ENCODE assay signal across 18 cellular contexts in genomic region chr3:111581403-111582113, GRCh38. TPM values are rescaled to one million over a fixed set of nuclear protein-coding genes. Genes with fewer than 3 reads are reported as not detected.
A peak's percentile ranks its signal among the peaks of the same experiment; 100 is the strongest.
DNase-seq lines count a peak whose midpoint lies in the region; ATAC-seq and TF ChIP-seq lines count a peak whose summit lies in the region.
"Had no signal": no experiment of that assay in that cellular context is flagged by ENCODE, and none has a peak within 500 bp of the region (broad histone marks: within the 10 kb centered on the region; RNA-seq: fewer than 3 reads in every experiment).

No MANE protein-coding gene starts in this region.

- H3K36me3 Mint-ChIP-seq in Caco-2 (ENCODE audit: insufficient read depth, unreplicated experiment), result peaks cover 4% of the 10 kb centered on the region
- H3K36me3 Mint-ChIP-seq in activated CD4-positive, alpha-beta memory T cell treated with anti-CD3 and anti-CD28 coated beads, Interleukin-2, amount 10 ng/mL, durations not matched to agents 7 days and 5 days (ENCODE audit: low read depth), result peaks cover 91% of the 10 kb centered on the region

- DNase-seq in Caco-2 (no peak), hepatocyte (ENCODE audit: low spot score) (no peak), NCI-H510A treated with DMSO at 0.1 percent for 48 hours (lab: John Stamatoyannopoulos, UW) (no peak), esophagus squamous epithelium (lab: John Stamatoyannopoulos, UW) (no peak)
- no peak for DNase-seq in activated CD4-positive, alpha-beta memory T cell treated with anti-CD3 and anti-CD28 coated beads, Interleukin-2, amount 10 ng/mL, durations not matched to agents 7 days and 5 days
- DNase-seq in NK-92 treated with Interleukin-12 subunit alpha and Interleukin-12 subunit beta, amount 100 ng/mL, for 24 hours (lab: John Stamatoyannopoulos, UW), result no peak
- DNase-seq: activated CD8-positive, alpha-beta memory T cell treated with anti-CD3 and anti-CD28 coated beads, Interleukin-2, amount 10 ng/mL, durations not matched to agents 7 days and 5 days; caudate nucleus; effector CD8-positive, alpha-beta T cell; hippocampal formation; NCI-H2029; NCI-H526; sigmoid colon; stimulated activated CD4-positive, alpha-beta T cell treated with anti-CD3 and anti-CD28 coated beads, Interleukin-4, amount 100 ng/mL, for 1 hour had no signal

- H3K4me1 Mint-ChIP-seq in Caco-2 (ENCODE audit: low read depth, unreplicated experiment), result peaks cover 42% of the 10 kb centered on the region
- H3K4me1 Mint-ChIP-seq in activated CD4-positive, alpha-beta memory T cell treated with anti-CD3 and anti-CD28 coated beads, Interleukin-2, amount 10 ng/mL, durations not matched to agents 7 days and 5 days, result peaks cover 76% of the 10 kb centered on the region

- H3K9me3 ChIP-seq in Caco-2, result no peaks in the 10 kb centered on the region; the same call in 1 of the 2 replicates
- no peaks in the 10 kb centered on the region for H3K9me3 ChIP-seq in hepatocyte (ENCODE audit: low read depth)
- no peaks in the 10 kb centered on the region for H3K9me3 ChIP-seq in esophagus squamous epithelium
- H3K9me3 ChIP-seq: sigmoid colon had no signal

- ATAC-seq in HG03571 (IDR thresholded peaks at IDR 0.05; ENCODE audit: unreplicated experiment), result no peak
- ATAC-seq: activated CD8-positive, alpha-beta memory T cell treated with anti-CD3 and anti-CD28 coated beads, Interleukin-2, amount 10 ng/mL, durations not matched to agents 7 days and 5 days had no signal

- POLR2A ChIA-PET in Caco-2 (lab: Charles Lee), result no interaction called here
- POLR2A ChIA-PET in activated CD4-positive, alpha-beta memory T cell treated with anti-CD3 and anti-CD28 coated beads, Interleukin-2, amount 10 ng/mL, durations not matched to agents 7 days and 5 days (lab: Charles Lee), result no interaction called here

- no peak overlapping the region for H2AFZ ChIP-seq in ACC112 (ENCODE audit: low read length, unreplicated experiment)
- H2AFZ ChIP-seq in hepatocyte, result no peak overlapping the region

- H3K36me3 ChIP-seq in ACC112 (ENCODE audit: insufficient read depth, low read length) (no peaks in the 10 kb centered on the region), Caco-2 (ENCODE audit: control insufficient read depth, insufficient read depth, low read length) (no peaks in the 10 kb centered on the region), hepatocyte (replicated peaks; ENCODE audit: insufficient read depth, low read depth) (no peaks in the 10 kb centered on the region), esophagus squamous epithelium (no peaks in the 10 kb centered on the region)
- H3K36me3 ChIP-seq: sigmoid colon had no signal

- CTCF ChIA-PET in Caco-2 (lab: Charles Lee), result no interaction called here
- CTCF ChIA-PET in activated CD4-positive, alpha-beta memory T cell treated with anti-CD3 and anti-CD28 coated beads, Interleukin-2, amount 10 ng/mL, durations not matched to agents 7 days and 5 days (lab: Charles Lee), result no interaction called here

- H3K4me2 ChIP-seq in hepatocyte, result no peak overlapping the region

- H4K20me1 ChIP-seq in hepatocyte (ENCODE audit: insufficient read depth, poor library complexity, severe bottlenecking), result no peaks in the 10 kb centered on the region

- no peak for TF ChIP-seq POLR2A in esophagus squamous epithelium (IDR thresholded peaks at IDR 0.05)

- H3K27ac ChIP-seq in ACC112 (ENCODE audit: low read depth, low read length) (peak overlapping the region; percentile 44), hepatocyte (peak overlapping the region; percentile 28), esophagus squamous epithelium (no peak overlapping the region)
- H3K27ac ChIP-seq: sigmoid colon had no signal

- H3K27ac Mint-ChIP-seq in Caco-2 (ENCODE audit: unreplicated experiment), result peak overlapping the region; percentile 68
- H3K27ac Mint-ChIP-seq in activated CD4-positive, alpha-beta memory T cell treated with anti-CD3 and anti-CD28 coated beads, Interleukin-2, amount 10 ng/mL, durations not matched to agents 7 days and 5 days, result peak overlapping the region; percentile 12
- H3K27ac Mint-ChIP-seq: activated CD8-positive, alpha-beta memory T cell treated with anti-CD3 and anti-CD28 coated beads, Interleukin-2, amount 10 ng/mL, durations not matched to agents 7 days and 5 days had no signal

- H3K79me2 ChIP-seq in ACC112 (ENCODE audit: control insufficient read depth, insufficient read depth, low read length, unreplicated experiment) (no peaks in the 10 kb centered on the region), hepatocyte (no peaks in the 10 kb centered on the region)

- H3K9me2 ChIP-seq in hepatocyte (replicated peaks; ENCODE audit: insufficient read depth), result no peaks in the 10 kb centered on the region

- H3K27me3 Mint-ChIP-seq in Caco-2 (ENCODE audit: insufficient read depth, unreplicated experiment), result no peaks in the 10 kb centered on the region
- H3K27me3 Mint-ChIP-seq in activated CD4-positive, alpha-beta memory T cell treated with anti-CD3 and anti-CD28 coated beads, Interleukin-2, amount 10 ng/mL, durations not matched to agents 7 days and 5 days, result no peaks in the 10 kb centered on the region
- H3K27me3 Mint-ChIP-seq: activated CD8-positive, alpha-beta memory T cell treated with anti-CD3 and anti-CD28 coated beads, Interleukin-2, amount 10 ng/mL, durations not matched to agents 7 days and 5 days had no signal

- no peaks in the 10 kb centered on the region for H3K27me3 ChIP-seq in ACC112 (ENCODE audit: insufficient read depth, low read length)
- no peaks in the 10 kb centered on the region for H3K27me3 ChIP-seq in Caco-2 (replicated peaks; ENCODE audit: control insufficient read depth, insufficient read depth, low read length)
- no peaks in the 10 kb centered on the region for H3K27me3 ChIP-seq in hepatocyte
- peaks cover 0 to 45% (median 0%) of the 10 kb centered on the region in 4 donors for H3K27me3 ChIP-seq in esophagus squamous epithelium
- H3K27me3 ChIP-seq: sigmoid colon had no signal

- H3K4me3 Mint-ChIP-seq in Caco-2 (ENCODE audit: unreplicated experiment), result no peak overlapping the region
- H3K4me3 Mint-ChIP-seq in activated CD4-positive, alpha-beta memory T cell treated with anti-CD3 and anti-CD28 coated beads, Interleukin-2, amount 10 ng/mL, durations not matched to agents 7 days and 5 days, result no peak overlapping the region
- H3K4me3 Mint-ChIP-seq: activated CD8-positive, alpha-beta memory T cell treated with anti-CD3 and anti-CD28 coated beads, Interleukin-2, amount 10 ng/mL, durations not matched to agents 7 days and 5 days had no signal

- BruUV-seq in Caco-2 (replicated peaks; lab: Mats Ljungman, UMichigan), result no TSS peak

- intact Hi-C loops in Caco-2 (cut with micrococcal nuclease; ENCODE audit: unreplicated experiment), result no loop called here
- intact Hi-C loops in esophagus squamous epithelium (cut with DNase I), result no loop called here

- H3K4me3 ChIP-seq in ACC112 (ENCODE audit: low read depth, low read length) (no peak overlapping the region), Caco-2 (ENCODE audit: low read depth, low read length) (no peak overlapping the region), hepatocyte (no peak overlapping the region), esophagus squamous epithelium (no peak overlapping the region)
- H3K4me3 ChIP-seq: sigmoid colon had no signal

- peaks cover 28% of the 10 kb centered on the region for H3K4me1 ChIP-seq in ACC112 (ENCODE audit: control insufficient read depth, insufficient read depth, low read length, unreplicated experiment)
- H3K4me1 ChIP-seq in Caco-2, result peaks cover 20% of the 10 kb centered on the region
- H3K4me1 ChIP-seq in hepatocyte (ENCODE audit: insufficient read depth), result peaks cover 12% of the 10 kb centered on the region
- peaks cover 0 to 17% (median 0%) of the 10 kb centered on the region in 3 donors for H3K4me1 ChIP-seq in esophagus squamous epithelium

- H3K9me3 Mint-ChIP-seq in Caco-2 (ENCODE audit: unreplicated experiment), result peaks cover 19% of the 10 kb centered on the region
- no peaks in the 10 kb centered on the region for H3K9me3 Mint-ChIP-seq in activated CD4-positive, alpha-beta memory T cell treated with anti-CD3 and anti-CD28 coated beads, Interleukin-2, amount 10 ng/mL, durations not matched to agents 7 days and 5 days

- WGBS in hepatocyte (ENCODE audit: low lambda C conversion rate, missing lambda C conversion rate), result 74% methylated on average over 2 of the region's 2 CpGs
- 85 to 93% methylated on average over 2 of the region's 2 CpGs for WGBS in esophagus squamous epithelium, 2 donors

- TF ChIP-seq CTCF in Caco-2 (IDR thresholded peaks at IDR 0.05; ENCODE audit: insufficient read depth in 1 of 2, low read depth in 1 of 2, low read length in 1 of 2, severe bottlenecking in 1 of 2, unreplicated experiment in 1 of 2), result no peak
- no peak for TF ChIP-seq CTCF in hepatocyte (IDR thresholded peaks at IDR 0.05; ENCODE audit: poor library complexity)
- no peak for TF ChIP-seq CTCF in esophagus squamous epithelium (IDR thresholded peaks at IDR 0.05)

RNA-seq across cellular contexts. Expression of gene ZBED2, which starts 13.6 kb away (rescaled TPM):
- total RNA-seq in Caco-2 (2022), result 0.14 and 0.20 TPM in 2 replicates
- 10 to 100 TPM; 36.6 to 38.7 TPM for total RNA-seq in activated CD4-positive, alpha-beta memory T cell treated with anti-CD3 and anti-CD28 coated beads, Interleukin-2, amount 10 ng/mL, durations not matched to agents 7 days and 5 days
- 0.32 and 0.50 TPM in 2 replicates for total RNA-seq in hepatocyte
- polyA plus RNA-seq in hepatocyte, result 0.66 and 1.5 TPM in 2 replicates
- 1 to 10 TPM; 4.2 to 9.4 (median 6.2) TPM for total RNA-seq in esophagus squamous epithelium
- total RNA-seq: OCI-LY7, sigmoid colon, temporal lobe had no signal

RNA-seq across cellular contexts. Expression of gene CD96, which starts 39.6 kb away (rescaled TPM):
- total RNA-seq in Caco-2 (2022), result 0.59 and 1.5 TPM in 2 replicates
- 100 to 1,000 TPM; 323 to 338 TPM for total RNA-seq in activated CD4-positive, alpha-beta memory T cell treated with anti-CD3 and anti-CD28 coated beads, Interleukin-2, amount 10 ng/mL, durations not matched to agents 7 days and 5 days
- 0.28 and 0.60 TPM in 2 replicates for total RNA-seq in hepatocyte
- polyA plus RNA-seq in hepatocyte, result 0.36 and 2.0 TPM in 2 replicates
- total RNA-seq in esophagus squamous epithelium, result 1 to 10 TPM; 2.4 to 6.9 (median 2.9) TPM
- total RNA-seq: OCI-LY7 had no signal

Comparison
In these comparisons a context has a peak if more than half of its experiments do, and no peak if none do; other contexts are left out.
1. H3K27ac ChIP-seq: peak in ACC112 (single experiment) and hepatocyte (single experiment); none in esophagus squamous epithelium (0 of 4).
2. RNA of gene CD96, which starts 39.6 kb away (total RNA-seq): 323 to 338 TPM in activated CD4-positive, alpha-beta memory T cell treated with anti-CD3 and anti-CD28 coated beads, Interleukin-2, amount 10 ng/mL, durations not matched to agents 7 days and 5 days; 2.4 to 6.9 TPM in esophagus squamous epithelium, 0.28 to 0.60 TPM in hepatocyte and 0.59 to 1.5 TPM in Caco-2; every median in the first group is over 10 times any median in the second.